ENCODE assay signal across 8 cellular contexts in the genomic region with DNA sequence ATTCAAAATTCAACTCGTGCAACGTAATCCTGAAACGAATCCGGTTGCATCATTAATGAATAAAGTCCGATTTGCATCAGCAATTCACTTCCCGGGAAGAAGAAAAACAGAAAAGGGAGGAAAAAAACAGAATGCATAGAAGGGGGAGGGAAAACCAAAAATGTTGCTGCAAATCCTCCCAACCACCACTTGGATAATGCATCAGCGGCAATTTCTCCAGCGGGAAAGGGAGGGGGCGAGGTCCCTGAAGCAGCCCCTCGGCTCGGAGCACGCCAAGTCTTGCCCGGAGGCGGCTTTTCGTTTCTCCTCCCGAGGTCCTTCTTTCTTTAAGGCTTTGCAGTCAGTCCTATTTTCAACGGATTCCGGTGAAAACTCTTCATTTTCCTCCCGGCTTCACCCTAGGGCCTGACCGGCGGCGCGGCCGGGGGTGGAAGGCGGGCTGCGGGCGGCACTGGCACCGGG. TPM values are rescaled to one million over a fixed set of nuclear protein-coding genes. Genes with fewer than 3 reads are reported as not detected.
DNase-seq lines count a peak whose midpoint lies in the region; ATAC-seq and TF ChIP-seq lines count a peak whose summit lies in the region.

No MANE protein-coding gene starts in this region.

- H2AFZ ChIP-seq in GM23338, result no peak overlapping the region

- peak overlapping the region; percentile 81 for H3K4me2 ChIP-seq in GM23338

- H3K27me3 ChIP-seq in GM23338 (ENCODE audit: insufficient read depth) (no peaks in the 10 kb centered on the region), prostate gland (replicated peaks; ENCODE audit: insufficient read depth) (no peaks in the 10 kb centered on the region)

- no peaks in the 10 kb centered on the region for H4K20me1 ChIP-seq in GM23338 (replicated peaks; ENCODE audit: insufficient read depth)

- DNase-seq in Ammon's horn (ENCODE audit: low spot score), result peak; percentile 77
- peak; percentile 82 for DNase-seq in GM23338 (ENCODE audit: low spot score)
- peak; percentile 36 for DNase-seq in NCI-H510A treated with DMSO at 0.1 percent for 48 hours (lab: John Stamatoyannopoulos, UW)
- peak; percentile 72 for DNase-seq in astrocyte of the hippocampus (ENCODE audit: low read depth, low spot score)
- DNase-seq in hypothalamus (lab: John Stamatoyannopoulos, UW), result peak in 40 of 51 donors; percentile 3 to 87 (median 52)
- peak; percentile 42 for DNase-seq in prostate gland (ENCODE audit: low spot score)
- DNase-seq in amniotic stem cell (lab: John Stamatoyannopoulos, UW), result no peak

- no peaks in the 10 kb centered on the region for H3K36me3 ChIP-seq in GM23338 (ENCODE audit: insufficient read depth)
- H3K36me3 ChIP-seq in prostate gland, result no peaks in the 10 kb centered on the region

- peaks cover 15% of the 10 kb centered on the region for H3K27me3 Mint-ChIP-seq in GM23338 (ENCODE audit: insufficient read depth, low read depth, poor library complexity)

- WGBS in prostate gland, result 1% methylated on average over 28 of the region's 28 CpGs

- peaks cover 14% of the 10 kb centered on the region; the same call in 1 of the 2 replicates for H3K4me1 ChIP-seq in GM23338 (ENCODE audit: insufficient read depth)
- H3K4me1 ChIP-seq in prostate gland (replicated peaks), result no peaks in the 10 kb centered on the region

- intact Hi-C loops in prostate gland (cut with DNase I), result loop anchor here (2.0 to 10.0 kb wide), 3 partner anchors 111 to 403 kb away; a partner anchor contains a TSS

- no peaks in the 10 kb centered on the region; the same call in 1 of the 2 replicates for H3F3A ChIP-seq in GM23338 (replicated peaks; ENCODE audit: low read depth)

- no peaks in the 10 kb centered on the region for H3K9me3 ChIP-seq in prostate gland

- H3K27ac Mint-ChIP-seq in GM23338, result peak overlapping the region; percentile 97

- TF ChIP-seq POLR2A in prostate gland (IDR thresholded peaks at IDR 0.05), result no peak

- H3K4me3 ChIP-seq in GM23338, result peak overlapping the region; percentile 70
- H3K4me3 ChIP-seq in prostate gland, result peak overlapping the region; percentile 81 to 86

- no peaks in the 10 kb centered on the region for H3K9me2 ChIP-seq in GM23338 (ENCODE audit: insufficient read depth)

- H3K36me3 Mint-ChIP-seq in GM23338 (ENCODE audit: low read depth), result 0 out of 3 replicates have a peak, but pooled peaks cover 3% of the 10 kb centered on the region

- H3K27ac ChIP-seq in GM23338 (ENCODE audit: low read depth) (peak overlapping the region; percentile 92), prostate gland (peak overlapping the region; percentile 94 to 97)

- TF ChIP-seq CTCF in GM23338 (conservative IDR thresholded peaks at IDR 0.05; ENCODE audit: low read depth in 2 of 2) (no peak; a peak in 1 of 4 replicates), prostate gland (IDR thresholded peaks at IDR 0.05) (peak in 2 of 4 experiments; percentile 27 to 36)

- peak; percentile 21 for ATAC-seq in GM23338
- ATAC-seq in GM21576 (IDR thresholded peaks at IDR 0.05; ENCODE audit: unreplicated experiment), result no peak

- peaks cover 50% of the 10 kb centered on the region for H3K79me2 ChIP-seq in GM23338 (replicated peaks; ENCODE audit: insufficient read depth)

- H3K9me3 Mint-ChIP-seq in GM23338, result no peaks in the 10 kb centered on the region

- H3K4me1 Mint-ChIP-seq in GM23338, result peaks cover 35% of the 10 kb centered on the region

- H3K4me3 Mint-ChIP-seq in GM23338, result peak overlapping the region; percentile 92

TF ChIP-seq in GM23338, 12 proteins besides CTCF, POLR2A, EP300 and RAD21:
- no peak for TF ChIP-seq CREB1 (CRISPR knock-in tag; IDR thresholded peaks at IDR 0.05; ENCODE audit: low read depth)
- TF ChIP-seq EZH2 (IDR thresholded peaks at IDR 0.05; ENCODE audit: low read depth, unreplicated experiment), result no peak
- TF ChIP-seq, protein P1, sequence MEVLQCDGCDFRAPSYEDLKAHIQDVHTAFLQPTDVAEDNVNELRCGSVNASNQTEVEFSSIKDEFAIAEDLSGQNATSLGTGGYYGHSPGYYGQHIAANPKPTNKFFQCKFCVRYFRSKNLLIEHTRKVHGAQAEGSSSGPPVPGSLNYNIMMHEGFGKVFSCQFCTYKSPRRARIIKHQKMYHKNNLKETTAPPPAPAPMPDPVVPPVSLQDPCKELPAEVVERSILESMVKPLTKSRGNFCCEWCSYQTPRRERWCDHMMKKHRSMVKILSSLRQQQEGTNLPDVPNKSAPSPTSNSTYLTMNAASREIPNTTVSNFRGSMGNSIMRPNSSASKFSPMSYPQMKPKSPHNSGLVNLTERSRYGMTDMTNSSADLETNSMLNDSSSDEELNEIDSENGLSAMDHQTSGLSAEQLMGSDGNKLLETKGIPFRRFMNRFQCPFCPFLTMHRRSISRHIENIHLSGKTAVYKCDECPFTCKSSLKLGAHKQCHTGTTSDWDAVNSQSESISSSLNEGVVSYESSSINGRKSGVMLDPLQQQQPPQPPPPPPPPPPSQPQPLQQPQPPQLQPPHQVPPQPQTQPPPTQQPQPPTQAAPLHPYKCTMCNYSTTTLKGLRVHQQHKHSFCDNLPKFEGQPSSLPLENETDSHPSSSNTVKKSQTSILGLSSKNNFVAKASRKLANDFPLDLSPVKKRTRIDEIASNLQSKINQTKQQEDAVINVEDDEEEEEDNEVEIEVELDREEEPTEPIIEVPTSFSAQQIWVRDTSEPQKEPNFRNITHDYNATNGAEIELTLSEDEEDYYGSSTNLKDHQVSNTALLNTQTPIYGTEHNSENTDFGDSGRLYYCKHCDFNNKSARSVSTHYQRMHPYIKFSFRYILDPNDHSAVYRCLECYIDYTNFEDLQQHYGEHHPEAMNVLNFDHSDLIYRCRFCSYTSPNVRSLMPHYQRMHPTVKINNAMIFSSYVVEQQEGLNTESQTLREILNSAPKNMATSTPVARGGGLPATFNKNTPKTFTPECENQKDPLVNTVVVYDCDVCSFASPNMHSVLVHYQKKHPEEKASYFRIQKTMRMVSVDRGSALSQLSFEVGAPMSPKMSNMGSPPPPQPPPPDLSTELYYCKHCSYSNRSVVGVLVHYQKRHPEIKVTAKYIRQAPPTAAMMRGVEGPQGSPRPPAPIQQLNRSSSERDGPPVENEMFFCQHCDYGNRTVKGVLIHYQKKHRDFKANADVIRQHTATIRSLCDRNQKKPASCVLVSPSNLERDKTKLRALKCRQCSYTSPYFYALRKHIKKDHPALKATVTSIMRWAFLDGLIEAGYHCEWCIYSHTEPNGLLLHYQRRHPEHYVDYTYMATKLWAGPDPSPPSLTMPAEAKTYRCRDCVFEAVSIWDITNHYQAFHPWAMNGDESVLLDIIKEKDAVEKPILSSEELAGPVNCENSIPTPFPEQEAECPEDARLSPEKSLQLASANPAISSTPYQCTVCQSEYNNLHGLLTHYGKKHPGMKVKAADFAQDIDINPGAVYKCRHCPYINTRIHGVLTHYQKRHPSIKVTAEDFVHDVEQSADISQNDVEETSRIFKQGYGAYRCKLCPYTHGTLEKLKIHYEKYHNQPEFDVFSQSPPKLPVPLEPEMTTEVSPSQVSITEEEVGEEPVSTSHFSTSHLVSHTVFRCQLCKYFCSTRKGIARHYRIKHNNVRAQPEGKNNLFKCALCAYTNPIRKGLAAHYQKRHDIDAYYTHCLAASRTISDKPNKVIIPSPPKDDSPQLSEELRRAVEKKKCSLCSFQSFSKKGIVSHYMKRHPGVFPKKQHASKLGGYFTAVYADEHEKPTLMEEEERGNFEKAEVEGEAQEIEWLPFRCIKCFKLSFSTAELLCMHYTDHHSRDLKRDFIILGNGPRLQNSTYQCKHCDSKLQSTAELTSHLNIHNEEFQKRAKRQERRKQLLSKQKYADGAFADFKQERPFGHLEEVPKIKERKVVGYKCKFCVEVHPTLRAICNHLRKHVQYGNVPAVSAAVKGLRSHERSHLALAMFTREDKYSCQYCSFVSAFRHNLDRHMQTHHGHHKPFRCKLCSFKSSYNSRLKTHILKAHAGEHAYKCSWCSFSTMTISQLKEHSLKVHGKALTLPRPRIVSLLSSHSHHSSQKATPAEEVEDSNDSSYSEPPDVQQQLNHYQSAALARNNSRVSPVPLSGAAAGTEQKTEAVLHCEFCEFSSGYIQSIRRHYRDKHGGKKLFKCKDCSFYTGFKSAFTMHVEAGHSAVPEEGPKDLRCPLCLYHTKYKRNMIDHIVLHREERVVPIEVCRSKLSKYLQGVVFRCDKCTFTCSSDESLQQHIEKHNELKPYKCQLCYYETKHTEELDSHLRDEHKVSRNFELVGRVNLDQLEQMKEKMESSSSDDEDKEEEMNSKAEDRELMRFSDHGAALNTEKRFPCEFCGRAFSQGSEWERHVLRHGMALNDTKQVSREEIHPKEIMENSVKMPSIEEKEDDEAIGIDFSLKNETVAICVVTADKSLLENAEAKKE (CRISPR knock-in tag; IDR thresholded peaks at IDR 0.05), result no peak
- TF ChIP-seq POLR2AphosphoS5 (IDR thresholded peaks at IDR 0.05; ENCODE audit: low read depth), result peak; percentile 32; the same call in 1 of the 2 replicates
- TF ChIP-seq NANOG (IDR thresholded peaks at IDR 0.05; ENCODE audit: borderline replicate concordance), result no peak
- no peak for TF ChIP-seq JUNB (IDR thresholded peaks at IDR 0.05; ENCODE audit: unreplicated experiment)

RNA-seq across cellular contexts. Expression of a gene that starts 0.7 kb away (rescaled TPM):
- 29.4 and 40.1 TPM in 2 replicates for total RNA-seq in GM23338 (2014; rRNA removed; shearing (Covaris generic))
- 12.2 and 17.7 TPM in 2 replicates for polyA plus RNA-seq in GM23338 (2016; fragmentation: Nextera tagmentation; extraction: Ambion mirVana)
- total RNA-seq in prostate gland, result 10 to 100 TPM; 31.3 to 76.9 TPM
